20 cellular contexts compared by ENCODE assay signal in genomic region chr4:13313856-13314255, GRCh38.
A peak's percentile ranks its signal among the peaks of the same experiment; 100 is the strongest.
DNase-seq lines count a peak whose midpoint lies in the region; ATAC-seq and TF ChIP-seq lines count a peak whose summit lies in the region.
"Had no signal": no experiment of that assay in that cellular context is flagged by ENCODE, and none has a peak within 500 bp of the region (broad histone marks: within the 10 kb centered on the region; RNA-seq: fewer than 3 reads in every experiment).

No MANE protein-coding gene starts in this region.

- no peaks in the 10 kb centered on the region for H3K4me1 Mint-ChIP-seq in endothelial cell (ENCODE audit: unreplicated experiment)

- no peaks in the 10 kb centered on the region for H3K9me3 Mint-ChIP-seq in endothelial cell (ENCODE audit: unreplicated experiment)

- no peak overlapping the region for H3K27ac Mint-ChIP-seq in endothelial cell (ENCODE audit: unreplicated experiment)
- H3K27ac Mint-ChIP-seq: H9 had no signal

- H3K27me3 Mint-ChIP-seq in endothelial cell (ENCODE audit: unreplicated experiment) = no peaks in the 10 kb centered on the region

- no peak overlapping the region for H3K4me3 Mint-ChIP-seq in endothelial cell (ENCODE audit: unreplicated experiment)
- H3K4me3 Mint-ChIP-seq: H9 had no signal

- ATAC-seq in Right ventricle myocardium superior (ENCODE audit: poor library complexity) (peak; percentile 41), Right ventricle myocardium inferior (no peak), GM19463 (IDR thresholded peaks at IDR 0.05; ENCODE audit: unreplicated experiment) (no peak), HG02798 (IDR thresholded peaks at IDR 0.05; ENCODE audit: poor library complexity, unreplicated experiment) (no peak)
- ATAC-seq: A549 had no signal

- intact Hi-C loops in Right ventricle myocardium superior (cut with DNase I) (no loop called here), Right ventricle myocardium inferior (cut with DNase I) (no loop called here)

- H3K36me3 Mint-ChIP-seq in endothelial cell (ENCODE audit: low read depth, unreplicated experiment) = no peaks in the 10 kb centered on the region

- TF ChIP-seq CTCF in endothelial cell (IDR thresholded peaks at IDR 0.05; ENCODE audit: unreplicated experiment) = no peak

- no peak for DNase-seq in Right ventricle myocardium superior
- DNase-seq in Right ventricle myocardium inferior (ENCODE audit: missing footprints) = no peak
- DNase-seq in NCI-H1105 treated with DMSO at 0.1 percent for 48 hours (lab: John Stamatoyannopoulos, UW) = peak; percentile 29
- peak; percentile 70 for DNase-seq in NCI-H748 (lab: John Stamatoyannopoulos, UW; ENCODE audit: unreplicated experiment)
- DNase-seq in myocyte (ENCODE audit: low read depth) = peak; percentile 36
- no peak for DNase-seq in endothelial cell (ENCODE audit: low spot score)
- DNase-seq: C1 segment of cervical spinal cord, DMS 273 treated with DMSO at 0.1 percent for 48 hours, H9, KG1, NCI-H1694, NCI-H2171, NCI-H524, OCI-M1, RPMI8226, SJCRH30, SW 1271 had no signal

Comparison
In these comparisons a context has a peak if more than half of its experiments do, and no peak if none do; other contexts are left out.
1. DNase-seq: peak in NCI-H1105 treated with DMSO at 0.1 percent for 48 hours (single experiment), NCI-H748 (single experiment) and myocyte (single experiment); none in Right ventricle myocardium superior (single experiment), Right ventricle myocardium inferior (single experiment) and endothelial cell (single experiment).